19 cellular contexts compared by ENCODE assay signal in the genomic region with DNA sequence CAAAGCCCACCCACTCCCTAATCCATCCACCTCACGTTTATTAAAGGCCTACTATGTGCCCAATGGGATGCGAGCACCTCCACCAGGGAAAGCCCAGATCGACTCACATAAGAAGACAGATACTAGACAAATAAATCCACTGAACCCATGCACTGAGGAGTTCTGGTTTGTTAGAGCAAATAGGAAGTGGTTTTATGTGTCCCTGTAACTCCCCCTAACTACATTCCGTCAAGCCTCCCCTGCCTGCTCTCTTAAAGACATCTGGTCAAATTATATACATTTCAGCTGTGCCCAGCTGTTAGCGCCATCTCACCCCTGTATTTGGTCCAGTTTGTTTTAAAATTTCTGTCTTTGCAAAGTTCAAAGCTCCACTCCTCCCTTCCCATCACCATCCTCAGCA.
A peak's percentile ranks its signal among the peaks of the same experiment; 100 is the strongest.
DNase-seq lines count a peak whose midpoint lies in the region; ATAC-seq and TF ChIP-seq lines count a peak whose summit lies in the region.
"Had no signal": no experiment of that assay in that cellular context is flagged by ENCODE, and none has a peak within 500 bp of the region (broad histone marks: within the 10 kb centered on the region; RNA-seq: fewer than 3 reads in every experiment).

No MANE protein-coding gene starts in this region.

- no peaks in the 10 kb centered on the region for H3K36me3 Mint-ChIP-seq in mesothelial cell of epicardium
- no peaks in the 10 kb centered on the region for H3K36me3 Mint-ChIP-seq in activated T-helper 17 cell treated with anti-CD3 and anti-CD28 coated beads, Interleukin-2, amount 50 U/mL, for 72 hours (ENCODE audit: low read depth)
- H3K36me3 Mint-ChIP-seq: naive B cell had no signal

- H3K79me2 ChIP-seq in OCI-LY7 (ENCODE audit: insufficient read depth, low read depth, low read length): no peaks in the 10 kb centered on the region

- no peak overlapping the region for H2AFZ ChIP-seq in OCI-LY7 (ENCODE audit: low read length)
- H2AFZ ChIP-seq: GM23248 had no signal

- peaks cover 37% of the 10 kb centered on the region for H3K27me3 Mint-ChIP-seq in mesothelial cell of epicardium (ENCODE audit: low read depth)
- peaks cover 11% of the 10 kb centered on the region for H3K27me3 Mint-ChIP-seq in activated T-helper 17 cell treated with anti-CD3 and anti-CD28 coated beads, Interleukin-2, amount 50 U/mL, for 72 hours
- H3K27me3 Mint-ChIP-seq: activated T-cell treated with anti-CD3 and anti-CD28 coated beads, Interleukin-2, amount 50 U/mL, for 24 hours; stimulated activated naive CD8-positive, alpha-beta T cell treated with anti-CD3 and anti-CD28 coated beads, Interleukin-15, amount 100 ng/mL, for 72 hours had no signal

- H3K4me1 Mint-ChIP-seq in mesothelial cell of epicardium: peaks cover 5% of the 10 kb centered on the region
- H3K4me1 Mint-ChIP-seq in activated T-helper 17 cell treated with anti-CD3 and anti-CD28 coated beads, Interleukin-2, amount 50 U/mL, for 72 hours: peaks cover 12% of the 10 kb centered on the region

- no peaks in the 10 kb centered on the region for H3K9me3 ChIP-seq in OCI-LY7 (ENCODE audit: low read length)

- H4K20me1 ChIP-seq in OCI-LY7 (ENCODE audit: insufficient read depth, low read length): no peaks in the 10 kb centered on the region

- no peaks in the 10 kb centered on the region for H3K9me3 Mint-ChIP-seq in mesothelial cell of epicardium
- H3K9me3 Mint-ChIP-seq in activated T-helper 17 cell treated with anti-CD3 and anti-CD28 coated beads, Interleukin-2, amount 50 U/mL, for 72 hours: no peaks in the 10 kb centered on the region
- H3K9me3 Mint-ChIP-seq: activated T-cell treated with anti-CD3 and anti-CD28 coated beads, Interleukin-2, amount 50 U/mL, for 24 hours; naive B cell; stimulated activated naive CD8-positive, alpha-beta T cell treated with anti-CD3 and anti-CD28 coated beads, Interleukin-15, amount 100 ng/mL, for 72 hours had no signal

- H3K36me3 ChIP-seq in H7 (replicated peaks; ENCODE audit: control insufficient read depth, insufficient read depth, low read length): no peaks in the 10 kb centered on the region
- H3K36me3 ChIP-seq in OCI-LY7 (ENCODE audit: insufficient read depth, low read length): no peaks in the 10 kb centered on the region

- H3K4me2 ChIP-seq in OCI-LY7 (ENCODE audit: low read length): no peak overlapping the region

- BruUV-seq in OCI-LY7 (replicated peaks; lab: Mats Ljungman, UMichigan): no TSS peak

- H3K4me3 Mint-ChIP-seq in mesothelial cell of epicardium: no peak overlapping the region
- no peak overlapping the region for H3K4me3 Mint-ChIP-seq in activated T-helper 17 cell treated with anti-CD3 and anti-CD28 coated beads, Interleukin-2, amount 50 U/mL, for 72 hours
- H3K4me3 Mint-ChIP-seq: activated CD4-positive, alpha-beta T cell treated with anti-CD3 and anti-CD28 coated beads for 36 hours; activated T-cell treated with anti-CD3 and anti-CD28 coated beads, Interleukin-2, amount 50 U/mL, for 24 hours; naive B cell; stimulated activated naive CD8-positive, alpha-beta T cell treated with anti-CD3 and anti-CD28 coated beads, Interleukin-15, amount 100 ng/mL, for 72 hours had no signal

- CTCF ChIA-PET in OCI-LY7 (lab: Charles Lee; ENCODE audit: unreplicated experiment): interaction anchor here (0.7 kb wide), 1 partner anchor 344 kb away, joined by 4 read pairs; no protein-coding TSS in a partner anchor

- no peak overlapping the region for H3K4me3 ChIP-seq in H7 (ENCODE audit: insufficient read depth, low read depth, low read length)
- H3K4me3 ChIP-seq in OCI-LY7 (ENCODE audit: low read depth, low read length, poor library complexity, severe bottlenecking): no peak overlapping the region
- H3K4me3 ChIP-seq: GM23248, skin epidermis had no signal

- no peaks in the 10 kb centered on the region for H3K9me2 ChIP-seq in OCI-LY7 (ENCODE audit: insufficient read depth, low read length)

- DNase-seq in GDM1 (lab: John Stamatoyannopoulos, UW) (peak; percentile 8), H7 (peak; percentile 30), OCI-LY7 (ENCODE audit: low spot score) (peak; percentile 11), mesothelial cell of epicardium (ENCODE audit: low spot score in 2 of 2, unreplicated experiment in 2 of 2) (no peak), NCI-H2171 treated with DMSO at 0.1 percent for 48 hours (lab: John Stamatoyannopoulos, UW) (no peak), HCEC 1CT (no peak), SHP77 (lab: John Stamatoyannopoulos, UW) (no peak)
- DNase-seq: activated CD4-positive, alpha-beta T cell treated with anti-CD3 and anti-CD28 coated beads for 36 hours; activated T-cell treated with anti-CD3 and anti-CD28 coated beads, Interleukin-2, amount 50 U/mL, for 24 hours; Calu3; cerebellar nuclear complex; GM23248; islet precursor cell; naive B cell; NCI-H526 treated with DMSO at 0.1 percent for 48 hours; stimulated activated naive CD8-positive, alpha-beta T cell treated with anti-CD3 and anti-CD28 coated beads, Interleukin-15, amount 100 ng/mL, for 72 hours had no signal

- no peak for TF ChIP-seq CTCF in OCI-LY7 (conservative IDR thresholded peaks at IDR 0.05; ENCODE audit: low read length)
- TF ChIP-seq CTCF in mesothelial cell of epicardium (IDR thresholded peaks at IDR 0.05; ENCODE audit: unreplicated experiment): no peak

- intact Hi-C loops in OCI-LY7 (cut with micrococcal nuclease; ENCODE audit: unreplicated experiment): no loop called here

- POLR2A ChIA-PET in OCI-LY7 (lab: Charles Lee): interaction anchor here (0.7 kb wide), 1 partner anchor 132 kb away, joined by 5 read pairs; no protein-coding TSS in a partner anchor

- H3K4me1 ChIP-seq in OCI-LY7 (ENCODE audit: insufficient read depth, low read length, poor library complexity, severe bottlenecking): no peaks in the 10 kb centered on the region

- no peaks in the 10 kb centered on the region for H3K27me3 ChIP-seq in H7 (ENCODE audit: control insufficient read depth, insufficient read depth, low read length)

- no peak for ATAC-seq in activated T-helper 17 cell treated with anti-CD3 and anti-CD28 coated beads, Interleukin-2, amount 50 U/mL, for 72 hours (replicated peaks)
- ATAC-seq: activated CD4-positive, alpha-beta T cell treated with anti-CD3 and anti-CD28 coated beads for 36 hours; stimulated activated naive CD8-positive, alpha-beta T cell treated with anti-CD3 and anti-CD28 coated beads, Interleukin-15, amount 100 ng/mL, for 72 hours had no signal

- H3K27ac ChIP-seq in OCI-LY7 (ENCODE audit: low read depth, low read length, poor library complexity, severe bottlenecking): no peak overlapping the region
- H3K27ac ChIP-seq: GM23248, RWPE1, skin epidermis had no signal

- H3K27ac Mint-ChIP-seq in mesothelial cell of epicardium: peak overlapping the region; percentile 62
- H3K27ac Mint-ChIP-seq in activated T-helper 17 cell treated with anti-CD3 and anti-CD28 coated beads, Interleukin-2, amount 50 U/mL, for 72 hours: no peak overlapping the region
- H3K27ac Mint-ChIP-seq: activated CD4-positive, alpha-beta T cell treated with anti-CD3 and anti-CD28 coated beads for 36 hours; activated T-cell treated with anti-CD3 and anti-CD28 coated beads, Interleukin-2, amount 50 U/mL, for 24 hours had no signal

Comparison
In these comparisons a context has a peak if more than half of its experiments do, and no peak if none do; other contexts are left out.
1. DNase-seq: peak in GDM1 (single experiment), H7 (single experiment) and OCI-LY7 (single experiment); none in mesothelial cell of epicardium (0 of 2), NCI-H2171 treated with DMSO at 0.1 percent for 48 hours (single experiment), HCEC 1CT (single experiment) and SHP77 (0 of 2).